Comparison of ENCODE assay signal across 26 cellular contexts in genomic region chr17:43199633-43200032, GRCh38. TPM values are rescaled to one million over a fixed set of nuclear protein-coding genes. Genes with fewer than 3 reads are reported as not detected.
"Had no signal": no experiment of that assay in that cellular context is flagged by ENCODE, and none has a peak within 500 bp of the region (broad histone marks: within the 10 kb centered on the region; RNA-seq: fewer than 3 reads in every experiment).

No MANE protein-coding gene starts in this region.

- H3K4me1 ChIP-seq: body of pancreas had no signal

- H3K4me3 ChIP-seq: body of pancreas, coronary artery, SK-N-MC had no signal

- ATAC-seq: activated CD8-positive, alpha-beta memory T cell treated with anti-CD3 and anti-CD28 coated beads, Interleukin-2, amount 10 ng/mL, durations not matched to agents 7 days and 5 days; body of pancreas; Panc1; Right ventricle myocardium inferior; T-cell had no signal

- H3K4me3 Mint-ChIP-seq: activated CD4-positive, alpha-beta T cell treated with anti-CD3 and anti-CD28 coated beads, Interleukin-2, amount 10 ng/mL, durations not matched to agents 7 days and 5 days; activated CD8-positive, alpha-beta memory T cell treated with anti-CD3 and anti-CD28 coated beads, Interleukin-2, amount 10 ng/mL, durations not matched to agents 7 days and 5 days; activated naive CD8-positive, alpha-beta T cell treated with anti-CD3 and anti-CD28 coated beads, Interleukin-2, amount 10 ng/mL, durations not matched to agents 7 days and 5 days; T-cell had no signal

- H3K27ac Mint-ChIP-seq: activated CD4-positive, alpha-beta T cell treated with anti-CD3 and anti-CD28 coated beads, Interleukin-2, amount 10 ng/mL, durations not matched to agents 7 days and 5 days; activated naive CD8-positive, alpha-beta T cell treated with anti-CD3 and anti-CD28 coated beads, Interleukin-2, amount 10 ng/mL, durations not matched to agents 7 days and 5 days; T-cell had no signal

- H3K9me3 Mint-ChIP-seq: activated CD4-positive, alpha-beta T cell treated with anti-CD3 and anti-CD28 coated beads, Interleukin-2, amount 10 ng/mL, durations not matched to agents 7 days and 5 days; activated naive CD8-positive, alpha-beta T cell treated with anti-CD3 and anti-CD28 coated beads, Interleukin-2, amount 10 ng/mL, durations not matched to agents 7 days and 5 days; T-cell had no signal

- FAIRE-seq: bronchial epithelial cell had no signal

- H3K27ac ChIP-seq: body of pancreas, coronary artery, SK-N-MC, WERI-Rb-1 had no signal

- H3K4me1 Mint-ChIP-seq: activated CD4-positive, alpha-beta T cell treated with anti-CD3 and anti-CD28 coated beads, Interleukin-2, amount 10 ng/mL, durations not matched to agents 7 days and 5 days had no signal

- DNase-seq: activated CD4-positive, alpha-beta T cell treated with anti-CD3 and anti-CD28 coated beads, Interleukin-2, amount 10 ng/mL, durations not matched to agents 7 days and 5 days; activated CD8-positive, alpha-beta memory T cell treated with anti-CD3 and anti-CD28 coated beads, Interleukin-2, amount 10 ng/mL, durations not matched to agents 7 days and 5 days; activated effector memory CD4-positive, alpha-beta T cell treated with anti-CD3 and anti-CD28 coated beads, Interleukin-2, amount 50 U/mL, for 16 hours; activated naive CD8-positive, alpha-beta T cell treated with anti-CD3 and anti-CD28 coated beads, Interleukin-2, amount 10 ng/mL, durations not matched to agents 7 days and 5 days; aorta; body of pancreas; central memory CD4-positive, alpha-beta T cell; IMR-90; KBM-7; NCI-H1105 treated with DMSO at 0.1 percent for 48 hours; NCI-H1436 treated with DMSO at 0.1 percent for 48 hours; NCI-H187; NCI-H2081; NCI-H510A treated with DMSO at 0.1 percent for 48 hours; NK-92 treated with Interleukin-12 subunit alpha and Interleukin-12 subunit beta, amount 100 ng/mL, for 24 hours; OCI-M1; RPMI8226; T-cell; WERI-Rb-1 had no signal

- H3K27me3 ChIP-seq: body of pancreas had no signal

- H3K9me3 ChIP-seq: body of pancreas had no signal

- H3K27me3 Mint-ChIP-seq: activated CD4-positive, alpha-beta T cell treated with anti-CD3 and anti-CD28 coated beads, Interleukin-2, amount 10 ng/mL, durations not matched to agents 7 days and 5 days; activated CD8-positive, alpha-beta memory T cell treated with anti-CD3 and anti-CD28 coated beads, Interleukin-2, amount 10 ng/mL, durations not matched to agents 7 days and 5 days; activated naive CD8-positive, alpha-beta T cell treated with anti-CD3 and anti-CD28 coated beads, Interleukin-2, amount 10 ng/mL, durations not matched to agents 7 days and 5 days; T-cell had no signal

RNA-seq across cellular contexts. Expression of gene CCDC200, which starts 28.8 kb away (rescaled TPM):
- total RNA-seq: activated CD4-positive, alpha-beta T cell treated with anti-CD3 and anti-CD28 coated beads, Interleukin-2, amount 10 ng/mL, durations not matched to agents 7 days and 5 days; activated CD8-positive, alpha-beta memory T cell treated with anti-CD3 and anti-CD28 coated beads, Interleukin-2, amount 10 ng/mL, durations not matched to agents 7 days and 5 days; aorta; body of pancreas; bronchial epithelial cell; chondrocyte; IMR-90; Right ventricle myocardium inferior; T-cell; T-helper 2 cell treated with Interferon-gamma antibody and Interleukin-4, amounts not matched to agents 100 ng/mL and 5 ng/mL, for 36 hours had no signal

RNA-seq across cellular contexts. Expression of gene RNU2-1, which starts 34.1 kb away (rescaled TPM):
- total RNA-seq: body of pancreas, bronchial epithelial cell, IMR-90 had no signal
